ENCODE assay signal across 9 cellular contexts in genomic region chr10:51422311-51423120, GRCh38.
DNase-seq lines count a peak whose midpoint lies in the region; ATAC-seq, FAIRE-seq and TF ChIP-seq lines count a peak whose summit lies in the region.
"Had no signal": no experiment of that assay in that cellular context is flagged by ENCODE, and none has a peak within 500 bp of the region (broad histone marks: within the 10 kb centered on the region; RNA-seq: fewer than 3 reads in every experiment).

No MANE protein-coding gene starts in this region.

- 0 out of 2 replicates have a peak, but pooled peaks cover 5% of the 10 kb centered on the region for H3K9me3 Mint-ChIP-seq in WTC11
- H3K9me3 Mint-ChIP-seq: CD4-positive, CD25-positive, alpha-beta regulatory T cell had no signal

- TF ChIP-seq CTCF in WTC11 (IDR thresholded peaks at IDR 0.05) (peak; percentile 67), foreskin keratinocyte (conservative IDR thresholded peaks at IDR 0.05) (peak; percentile 81), pancreas (IDR thresholded peaks at IDR 0.05) (peak in 3 of 4 donors; percentile 39 to 68 (median 55))

- no peaks in the 10 kb centered on the region for H3K4me1 ChIP-seq in foreskin keratinocyte
- H3K4me1 ChIP-seq in pancreas = no peaks in the 10 kb centered on the region

- ATAC-seq in GM21526 (IDR thresholded peaks at IDR 0.05; ENCODE audit: low FRiP score, unreplicated experiment) = peak; percentile 83
- peak; percentile 92 for ATAC-seq in WTC11
- peak; percentile 77 for ATAC-seq in foreskin keratinocyte
- peak; percentile 88 to 99 (median 94) for ATAC-seq in pancreas
- no peak for ATAC-seq in HG02884 (IDR thresholded peaks at IDR 0.05; ENCODE audit: unreplicated experiment)

- H3K36me3 ChIP-seq in pancreas = no peaks in the 10 kb centered on the region

- no peak overlapping the region for H3K27ac ChIP-seq in foreskin keratinocyte
- no peak overlapping the region for H3K27ac ChIP-seq in pancreas

- intact Hi-C loops in pancreas (cut with DNase I) = loop anchor here in 1 of 3 donors (10.0 kb wide), 1 partner anchor 418 kb away; no protein-coding TSS in a partner anchor

- FAIRE-seq in pancreas (lab: Jason Lieb, UNC) = peak; percentile 83

- H3K27me3 ChIP-seq in foreskin keratinocyte = no peaks in the 10 kb centered on the region
- no peaks in the 10 kb centered on the region for H3K27me3 ChIP-seq in pancreas

- peaks cover 15% of the 10 kb centered on the region for H3K4me1 Mint-ChIP-seq in WTC11
- H3K4me1 Mint-ChIP-seq: CD4-positive, CD25-positive, alpha-beta regulatory T cell had no signal

- CTCF ChIA-PET in WTC11 (lab: Charles Lee) = interaction anchor here (0.6 to 1.9 kb wide), 14 partner anchors 9 to 581 kb away, joined by 3 to 10 read pairs (median 4); partner anchors contain the start of gene PRKG1

- 40 to 46% methylated on average over 6 of the region's 6 CpGs for WGBS in pancreas, 2 donors

- H3K27me3 Mint-ChIP-seq in WTC11 (ENCODE audit: low read depth) = no peaks in the 10 kb centered on the region
- H3K27me3 Mint-ChIP-seq: CD4-positive, CD25-positive, alpha-beta regulatory T cell had no signal

- no peaks in the 10 kb centered on the region for H3K36me3 Mint-ChIP-seq in WTC11
- H3K36me3 Mint-ChIP-seq: CD4-positive, CD25-positive, alpha-beta regulatory T cell had no signal

- no peak for TF ChIP-seq EP300 in Ishikawa (IDR thresholded peaks at IDR 0.05; ENCODE audit: borderline replicate concordance)

- POLR2A ChIA-PET in WTC11 (lab: Charles Lee) = no interaction called here

- H3K4me3 ChIP-seq in pancreas = no peak overlapping the region

- no peak overlapping the region for H3K4me3 Mint-ChIP-seq in WTC11
- H3K4me3 Mint-ChIP-seq: CD4-positive, CD25-positive, alpha-beta regulatory T cell had no signal

- H3K27ac Mint-ChIP-seq in WTC11 = no peak overlapping the region

- DNase-seq in NCI-H510A treated with DMSO at 0.1 percent for 48 hours (lab: John Stamatoyannopoulos, UW) (peak; percentile 0), NCI-H510A (lab: John Stamatoyannopoulos, UW) (no peak), WTC11 (ENCODE audit: low spot score) (peak; percentile 57), foreskin keratinocyte (peak in 1 of 2 donors; percentile 30), pancreas (peak in 5 of 6 donors; percentile 30 to 65 (median 48))

- H3K9me3 ChIP-seq in pancreas = no peaks in the 10 kb centered on the region

- peak; percentile 66 for TF ChIP-seq RAD21 in Ishikawa (IDR thresholded peaks at IDR 0.05; ENCODE audit: low read depth)

TF ChIP-seq in Ishikawa, 13 proteins besides CTCF, POLR2A, EP300 and RAD21:
- no peak for TF ChIP-seq TEAD4 (IDR thresholded peaks at IDR 0.05)
- TF ChIP-seq TCF12 (IDR thresholded peaks at IDR 0.05; ENCODE audit: low read depth) = no peak
- TF ChIP-seq YY1 (IDR thresholded peaks at IDR 0.05; ENCODE audit: low read depth) = no peak
- TF ChIP-seq REST (IDR thresholded peaks at IDR 0.05; ENCODE audit: low read depth) = no peak
- TF ChIP-seq EGR1 (IDR thresholded peaks at IDR 0.05) = no peak
- TF ChIP-seq FOXM1 (IDR thresholded peaks at IDR 0.05; ENCODE audit: borderline replicate concordance, low read depth) = no peak
- TF ChIP-seq USF1 (IDR thresholded peaks at IDR 0.05) = no peak
- no peak for TF ChIP-seq MAX (IDR thresholded peaks at IDR 0.05)
- no peak for TF ChIP-seq NFIC (IDR thresholded peaks at IDR 0.05)
- no peak for TF ChIP-seq CREB1 (IDR thresholded peaks at IDR 0.05; ENCODE audit: low read depth)
- TF ChIP-seq TAF1 (IDR thresholded peaks at IDR 0.05; ENCODE audit: low read depth) = no peak
- TF ChIP-seq CEBPB (IDR thresholded peaks at IDR 0.05) = no peak
- no peak for TF ChIP-seq ZBTB7A (IDR thresholded peaks at IDR 0.05; ENCODE audit: low read depth)

TF ChIP-seq in WTC11, 78 proteins besides CTCF, POLR2A, EP300 and RAD21 (continues in another document):
- no peak for TF ChIP-seq FOXK1 (CRISPR knock-in tag; IDR thresholded peaks at IDR 0.05)
- TF ChIP-seq IRF1 (CRISPR knock-in tag; IDR thresholded peaks at IDR 0.05) = no peak
- TF ChIP-seq TP53 (CRISPR knock-in tag; IDR thresholded peaks at IDR 0.05) = no peak
- no peak for TF ChIP-seq PRDM15 (CRISPR knock-in tag; IDR thresholded peaks at IDR 0.05)
- no peak for TF ChIP-seq JUN (CRISPR knock-in tag; IDR thresholded peaks at IDR 0.05)
- TF ChIP-seq ZNF425 (CRISPR knock-in tag; conservative IDR thresholded peaks at IDR 0.05) = no peak
- no peak for TF ChIP-seq ZNF512 (CRISPR knock-in tag; IDR thresholded peaks at IDR 0.05; ENCODE audit: borderline replicate concordance)
- no peak for TF ChIP-seq ZNF219 (CRISPR knock-in tag; IDR thresholded peaks at IDR 0.05; ENCODE audit: borderline replicate concordance)
- TF ChIP-seq E2F1 (CRISPR knock-in tag; IDR thresholded peaks at IDR 0.05) = no peak
- TF ChIP-seq NR2C2 (CRISPR knock-in tag; IDR thresholded peaks at IDR 0.05) = no peak
- TF ChIP-seq FOXP1 (CRISPR knock-in tag; IDR thresholded peaks at IDR 0.05; ENCODE audit: borderline replicate concordance) = no peak
